16 cellular contexts compared by ENCODE assay signal in the genomic region with DNA sequence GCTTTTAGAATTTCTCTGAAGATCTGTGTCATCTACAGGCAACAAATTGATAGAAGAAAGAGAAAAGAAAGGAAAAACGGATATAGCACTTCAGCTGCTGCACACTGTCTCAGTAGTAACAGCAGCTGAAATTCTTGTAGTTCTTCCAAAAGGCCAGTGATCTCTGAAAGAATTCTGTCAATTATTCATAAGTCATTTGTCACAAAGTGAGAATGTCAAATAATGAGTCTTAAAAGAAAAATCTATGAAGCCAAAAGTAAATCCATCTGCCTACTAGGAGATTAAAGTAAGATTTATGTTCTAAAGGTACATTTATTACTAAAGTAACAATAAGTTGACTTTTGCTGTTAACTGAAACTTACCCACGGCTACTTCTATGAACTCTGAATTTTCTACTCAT. TPM values are rescaled to one million over a fixed set of nuclear protein-coding genes. Genes with fewer than 3 reads are reported as not detected.
DNase-seq lines count a peak whose midpoint lies in the region; ATAC-seq and TF ChIP-seq lines count a peak whose summit lies in the region.
"Had no signal": no experiment of that assay in that cellular context is flagged by ENCODE, and none has a peak within 500 bp of the region (broad histone marks: within the 10 kb centered on the region; RNA-seq: fewer than 3 reads in every experiment).

No MANE protein-coding gene starts in this region.

- CTCF ChIA-PET in PC-3 (lab: Charles Lee): no interaction called here

- no peak overlapping the region for H3K27ac Mint-ChIP-seq in activated naive CD8-positive, alpha-beta T cell treated with anti-CD3 and anti-CD28 coated beads for 36 hours
- H3K27ac Mint-ChIP-seq: B cell; CD4-positive, alpha-beta T cell had no signal

- H3K9me2 ChIP-seq in PC-3 (replicated peaks; ENCODE audit: low read length): no peaks in the 10 kb centered on the region

- no peaks in the 10 kb centered on the region for H3K36me3 ChIP-seq in PC-3 (ENCODE audit: low read depth, low read length)

- H3F3A ChIP-seq in PC-3 (ENCODE audit: low read length, unreplicated experiment): no peaks in the 10 kb centered on the region

- no peaks in the 10 kb centered on the region for H4K20me1 ChIP-seq in PC-3 (ENCODE audit: low read length)

- H3K4me1 Mint-ChIP-seq in activated naive CD8-positive, alpha-beta T cell treated with anti-CD3 and anti-CD28 coated beads for 36 hours: peaks cover 10% of the 10 kb centered on the region

- POLR2A ChIA-PET in PC-3 (lab: Charles Lee; ENCODE audit: unreplicated experiment): no interaction called here

- no peaks in the 10 kb centered on the region for H3K9me3 Mint-ChIP-seq in activated naive CD8-positive, alpha-beta T cell treated with anti-CD3 and anti-CD28 coated beads for 36 hours
- H3K9me3 Mint-ChIP-seq: CD4-positive, alpha-beta T cell had no signal

- peak; percentile 50 for ATAC-seq in PC-3
- ATAC-seq: Panc1 had no signal

- no peaks in the 10 kb centered on the region for H3K79me2 ChIP-seq in PC-3 (ENCODE audit: low read length)

- H3K4me3 ChIP-seq in AG10803 (ENCODE audit: low read length) (no peak overlapping the region), PC-3 (ENCODE audit: low read length) (peak overlapping the region; percentile 2; the same call in 1 of the 2 replicates)

- no peaks in the 10 kb centered on the region for H3K9me3 ChIP-seq in PC-3 (ENCODE audit: low read length)

- BruUV-seq in PC-3 (replicated peaks; lab: Mats Ljungman, UMichigan): no TSS peak

- H3K4me2 ChIP-seq in PC-3 (ENCODE audit: low read length): peak overlapping the region; percentile 28

- DNase-seq in AG10803 (ENCODE audit: low read depth) (peak; percentile 11), PC-3 (peak; percentile 75), iris pigment epithelial cell (ENCODE audit: low read depth) (peak; percentile 24), renal cortical epithelial cell (ENCODE audit: low read depth) (peak; percentile 55), DMS153 treated with DMSO at 0.1 percent for 48 hours (lab: John Stamatoyannopoulos, UW; ENCODE audit: unreplicated experiment) (no peak)
- no peak for DNase-seq in activated T-cell treated with anti-CD3 and anti-CD28 coated beads, Interleukin-2, amount 50 U/mL, for 48 hours
- DNase-seq in activated naive CD8-positive, alpha-beta T cell treated with anti-CD3 and anti-CD28 coated beads for 36 hours: no peak
- DNase-seq: CD4-positive, alpha-beta T cell; DND-41; H9; NCI-H187 treated with DMSO at 0.1 percent for 48 hours; NCI-H446 treated with DMSO at 0.1 percent for 48 hours; NCI-H774; SHP77 had no signal

- intact Hi-C loops in PC-3 (cut with micrococcal nuclease): loop anchor here (1.0 kb wide), 1 partner anchor 25 kb away; the partner anchor contains the start of genes IFT80 and SMC4

- H3K27me3 ChIP-seq in PC-3 (ENCODE audit: low read length): no peaks in the 10 kb centered on the region

- peaks cover 47% of the 10 kb centered on the region for H3K4me1 ChIP-seq in PC-3 (ENCODE audit: insufficient read depth, low read length)

- H3K4me3 Mint-ChIP-seq in activated naive CD8-positive, alpha-beta T cell treated with anti-CD3 and anti-CD28 coated beads for 36 hours: no peak overlapping the region
- H3K4me3 Mint-ChIP-seq: B cell; CD4-positive, alpha-beta T cell; H9 had no signal

- peak overlapping the region; percentile 26 for H3K27ac ChIP-seq in PC-3 (ENCODE audit: low read length)

- H3K27me3 Mint-ChIP-seq in activated naive CD8-positive, alpha-beta T cell treated with anti-CD3 and anti-CD28 coated beads for 36 hours: no peaks in the 10 kb centered on the region
- H3K27me3 Mint-ChIP-seq: B cell; CD4-positive, alpha-beta T cell had no signal

- no peak overlapping the region for H2AFZ ChIP-seq in PC-3 (ENCODE audit: low read length)

- no peak for TF ChIP-seq CTCF in AG10803 (conservative IDR thresholded peaks at IDR 0.05; ENCODE audit: low read length)
- no peak for TF ChIP-seq CTCF in PC-3 (conservative IDR thresholded peaks at IDR 0.05; ENCODE audit: low read depth, low read length)

- H3K36me3 Mint-ChIP-seq in activated naive CD8-positive, alpha-beta T cell treated with anti-CD3 and anti-CD28 coated beads for 36 hours: peaks cover 21% of the 10 kb centered on the region

- H3K9ac ChIP-seq in PC-3 (ENCODE audit: low read length): no peak overlapping the region

RNA-seq across cellular contexts. Expression of gene IFT80, which starts 24.6 kb away (rescaled TPM):
- total RNA-seq in PC-3 (2014; rRNA removed) (9.1 and 9.3 TPM in 2 replicates), renal cortical epithelial cell (66.2 and 81.8 TPM in 2 replicates)
- total RNA-seq in activated naive CD8-positive, alpha-beta T cell treated with anti-CD3 and anti-CD28 coated beads for 36 hours: 10 to 100 TPM; 11.2 to 12.2 TPM

RNA-seq across cellular contexts. Expression of gene SMC4, which starts 25.0 kb away (rescaled TPM):
- total RNA-seq in PC-3 (2014; rRNA removed) (129 and 183 TPM in 2 replicates), renal cortical epithelial cell (32.3 and 39.8 TPM in 2 replicates)
- total RNA-seq in activated naive CD8-positive, alpha-beta T cell treated with anti-CD3 and anti-CD28 coated beads for 36 hours: 100 to 1,000 TPM; 153 to 164 TPM

Comparison
In these comparisons a context has a peak if more than half of its experiments do, and no peak if none do; other contexts are left out.
1. DNase-seq: peak in AG10803 (single experiment), PC-3 (single experiment), iris pigment epithelial cell (single experiment) and renal cortical epithelial cell (single experiment); none in activated T-cell treated with anti-CD3 and anti-CD28 coated beads, Interleukin-2, amount 50 U/mL, for 48 hours (0 of 2), activated naive CD8-positive, alpha-beta T cell treated with anti-CD3 and anti-CD28 coated beads for 36 hours (single experiment) and DMS153 treated with DMSO at 0.1 percent for 48 hours (single experiment).